In genomic region chr5:90308787-90309585, GRCh38 we compare ENCODE assay signal across 28 cellular contexts.
DNase-seq lines count a peak whose midpoint lies in the region; ATAC-seq, FAIRE-seq and TF ChIP-seq lines count a peak whose summit lies in the region.
"Had no signal": no experiment of that assay in that cellular context is flagged by ENCODE, and none has a peak within 500 bp of the region (broad histone marks: within the 10 kb centered on the region; RNA-seq: fewer than 3 reads in every experiment).

No MANE protein-coding gene starts in this region.

- intact Hi-C loops in HCT116 (cut with micrococcal nuclease) (no loop called here), K562 (cut with micrococcal nuclease) (no loop called here)

- H4K20me1 ChIP-seq in HCT116 (ENCODE audit: insufficient read depth): no peaks in the 10 kb centered on the region
- H4K20me1 ChIP-seq in K562 (replicated peaks; ENCODE audit: control insufficient read depth, insufficient read depth, low read length): no peaks in the 10 kb centered on the region

- DNase-seq in HCT116 (ENCODE audit: low read depth, low spot score): no peak
- peak; percentile 14 for DNase-seq in NCI-H226
- DNase-seq in K562 (ENCODE audit: extremely low read depth in 1 of 4, low spot score in 3 of 4): no peak
- DNase-seq in osteocyte (ENCODE audit: extremely low spot score, unreplicated experiment): no peak
- no peak for DNase-seq in activated CD8-positive, alpha-beta memory T cell treated with anti-CD3 and anti-CD28 coated beads for 24 hours
- no peak for DNase-seq in NCI-H1105 (lab: John Stamatoyannopoulos, UW)
- no peak for DNase-seq in Peyer's patch
- DNase-seq: activated CD8-positive, alpha-beta T cell treated with anti-CD3 and anti-CD28 coated beads for 36 hours; activated naive CD4-positive, alpha-beta T cell treated with anti-CD3 and anti-CD28 coated beads for 36 hours; adrenal gland; cerebellar nuclear complex; GM23248; hypothalamus; Karpas-422; NCI-H1694 treated with DMSO at 0.1 percent for 48 hours; NCI-H2171; NCI-H524; Right ventricle myocardium superior; stimulated activated naive CD4-positive, alpha-beta T cell; upper lobe of right lung had no signal

- TF ChIP-seq RAD21 in HCT116 (IDR thresholded peaks at IDR 0.05; ENCODE audit: low read depth): 0 out of 2 replicates have a peak, but pooled peaks have one; percentile 16
- TF ChIP-seq RAD21 in K562 (CRISPR knock-in tag; conservative IDR thresholded peaks at IDR 0.05 in 1 of 2, IDR thresholded peaks at IDR 0.05 in 1 of 2): peak in 1 of 2 experiments; percentile 32; a peak in 2 of 4 replicates

- H3K27ac ChIP-seq in HCT116 (ENCODE audit: low read depth, low read length): no peak overlapping the region
- no peak overlapping the region for H3K27ac ChIP-seq in K562 (ENCODE audit: extremely low read depth, low read depth, low read length)
- no peak overlapping the region for H3K27ac ChIP-seq in Peyer's patch
- H3K27ac ChIP-seq: adrenal gland, GM23248, skin epidermis, suprapubic skin, upper lobe of right lung had no signal

- H3K4me3 ChIP-seq in HCT116 (replicated peaks in 1 of 2; ENCODE audit: low read depth in 1 of 2, low read length in 2 of 2) (no peak overlapping the region), K562 (no peak overlapping the region), Peyer's patch (no peak overlapping the region)
- H3K4me3 ChIP-seq: adrenal gland, GM23248, skin epidermis, suprapubic skin, upper lobe of right lung had no signal

- TF ChIP-seq POLR2A in HCT116 (IDR thresholded peaks at IDR 0.05; ENCODE audit: borderline replicate concordance, extremely low read depth, insufficient read depth, insufficient read length) (no peak), K562 (conservative IDR thresholded peaks at IDR 0.05) (no peak), Peyer's patch (IDR thresholded peaks at IDR 0.05) (no peak)

- H3K36me3 ChIP-seq in HCT116 (ENCODE audit: control insufficient read depth in 1 of 2, insufficient read depth in 2 of 2, low read length in 2 of 2): no peaks in the 10 kb centered on the region
- H3K36me3 ChIP-seq in K562 (ENCODE audit: control insufficient read depth, insufficient read depth, low read length): no peaks in the 10 kb centered on the region
- no peaks in the 10 kb centered on the region for H3K36me3 ChIP-seq in Peyer's patch
- H3K36me3 ChIP-seq: adrenal gland, suprapubic skin, upper lobe of right lung had no signal

- no peak overlapping the region for H2AFZ ChIP-seq in HCT116 (ENCODE audit: low read depth, low read length, poor library complexity, severe bottlenecking)
- H2AFZ ChIP-seq in K562 (ENCODE audit: low read depth, low read length): no peak overlapping the region
- H2AFZ ChIP-seq: GM23248 had no signal

- no peaks in the 10 kb centered on the region for H3K27me3 Mint-ChIP-seq in osteocyte (ENCODE audit: unreplicated experiment)
- H3K27me3 Mint-ChIP-seq: activated CD8-positive, alpha-beta T cell treated with anti-CD3 and anti-CD28 coated beads for 36 hours; brain had no signal

- POLR2A ChIA-PET in HCT116 (lab: Charles Lee) (no interaction called here), K562 (lab: Yijun Ruan, JAX) (no interaction called here)

- H3K27ac Mint-ChIP-seq in osteocyte (ENCODE audit: unreplicated experiment): no peak overlapping the region
- H3K27ac Mint-ChIP-seq: activated CD8-positive, alpha-beta T cell treated with anti-CD3 and anti-CD28 coated beads for 36 hours; activated naive CD4-positive, alpha-beta T cell treated with anti-CD3 and anti-CD28 coated beads for 36 hours; CD14-positive monocyte; nephron; T-helper 2 cell treated with Interferon-gamma antibody and Interleukin-4, amounts not matched to agents 5 μg/mL and 100 μg/mL, for 36 hours had no signal

- H3K4me3 Mint-ChIP-seq in osteocyte (ENCODE audit: unreplicated experiment): no peak overlapping the region
- H3K4me3 Mint-ChIP-seq: activated CD8-positive, alpha-beta T cell treated with anti-CD3 and anti-CD28 coated beads for 36 hours; activated naive CD4-positive, alpha-beta T cell treated with anti-CD3 and anti-CD28 coated beads for 36 hours; CD14-positive monocyte; nephron; T-helper 2 cell treated with Interferon-gamma antibody and Interleukin-4, amounts not matched to agents 5 μg/mL and 100 μg/mL, for 36 hours had no signal

- ATAC-seq in HCT116: no peak
- no peak for ATAC-seq in K562
- ATAC-seq: activated CD8-positive, alpha-beta T cell treated with anti-CD3 and anti-CD28 coated beads for 36 hours; upper lobe of right lung had no signal

- in situ Hi-C loops in K562 (cut with MboI): no loop called here

- H3K27me3 ChIP-seq in HCT116 (ENCODE audit: insufficient read depth, low read length) (no peaks in the 10 kb centered on the region), K562 (ENCODE audit: control insufficient read depth in 2 of 2, insufficient read depth in 2 of 2, low read length in 2 of 2) (no peaks in the 10 kb centered on the region; a peak in 1 of 5 replicates), Peyer's patch (no peaks in the 10 kb centered on the region)
- H3K27me3 ChIP-seq: adrenal gland, suprapubic skin, upper lobe of right lung had no signal

- 0% methylated on average over 4 of the region's 4 CpGs for WGBS in K562 (ENCODE audit: insufficient coverage, low coverage, missing lambda C conversion rate)

- H3K9me3 Mint-ChIP-seq in osteocyte (ENCODE audit: unreplicated experiment): no peaks in the 10 kb centered on the region
- H3K9me3 Mint-ChIP-seq: activated CD8-positive, alpha-beta T cell treated with anti-CD3 and anti-CD28 coated beads for 36 hours; activated naive CD4-positive, alpha-beta T cell treated with anti-CD3 and anti-CD28 coated beads for 36 hours; CD14-positive monocyte; nephron; T-helper 2 cell treated with Interferon-gamma antibody and Interleukin-4, amounts not matched to agents 5 μg/mL and 100 μg/mL, for 36 hours had no signal

- no peak overlapping the region for H3K9ac ChIP-seq in HCT116 (ENCODE audit: low read length)
- H3K9ac ChIP-seq in K562 (ENCODE audit: insufficient read depth in 1 of 2, low read depth in 2 of 2, low read length in 2 of 2): no peak overlapping the region
- H3K9ac ChIP-seq: GM23248 had no signal

- no peaks in the 10 kb centered on the region for H3K4me1 ChIP-seq in HCT116 (ENCODE audit: control insufficient read depth in 1 of 2, insufficient read depth in 2 of 2, low read length in 2 of 2)
- no peaks in the 10 kb centered on the region for H3K4me1 ChIP-seq in K562 (replicated peaks in 1 of 2; ENCODE audit: control insufficient read depth in 2 of 2, insufficient read depth in 2 of 2, low read length in 2 of 2)
- no peaks in the 10 kb centered on the region for H3K4me1 ChIP-seq in Peyer's patch
- H3K4me1 ChIP-seq: adrenal gland, suprapubic skin, upper lobe of right lung had no signal

- H3K36me3 Mint-ChIP-seq in osteocyte (ENCODE audit: unreplicated experiment): no peaks in the 10 kb centered on the region
- H3K36me3 Mint-ChIP-seq: brain, CD14-positive monocyte had no signal

- BruUV-seq in HCT116 (replicated peaks; lab: Mats Ljungman, UMichigan): no TSS peak
- no TSS peak for BruUV-seq in K562 (replicated peaks; lab: Mats Ljungman, UMichigan)

- no peaks in the 10 kb centered on the region for H3K9me2 ChIP-seq in HCT116 (ENCODE audit: insufficient read depth)

- TF ChIP-seq CTCF in HCT116 (IDR thresholded peaks at IDR 0.05 in 2 of 3, conservative IDR thresholded peaks at IDR 0.05 in 1 of 3; ENCODE audit: borderline replicate concordance in 1 of 3, insufficient read depth in 1 of 3, low read depth in 2 of 3, low read length in 2 of 3): no peak
- TF ChIP-seq CTCF in K562 (IDR thresholded peaks at IDR 0.05 in 2 of 3, conservative IDR thresholded peaks at IDR 0.05 in 1 of 3; ENCODE audit: insufficient read depth in 2 of 3, low read depth in 1 of 3, low read length in 3 of 3): no peak
- TF ChIP-seq CTCF in osteocyte (IDR thresholded peaks at IDR 0.05): peak; percentile 22
- no peak for TF ChIP-seq CTCF in Peyer's patch (IDR thresholded peaks at IDR 0.05)

- H3K9me3 ChIP-seq in HCT116 (ENCODE audit: control insufficient read depth in 1 of 2, insufficient read depth in 1 of 2, low read depth in 1 of 2, low read length in 2 of 2) (no peaks in the 10 kb centered on the region), K562 (replicated peaks; ENCODE audit: control insufficient read depth, insufficient read depth, low read depth, low read length) (no peaks in the 10 kb centered on the region), Peyer's patch (no peaks in the 10 kb centered on the region)
- H3K9me3 ChIP-seq: adrenal gland, suprapubic skin, upper lobe of right lung had no signal

- no peak for FAIRE-seq in K562 (lab: Jason Lieb, UNC)
- FAIRE-seq: frontal cortex, GM19239 had no signal

- no peaks in the 10 kb centered on the region for H3K79me2 ChIP-seq in HCT116 (ENCODE audit: insufficient read depth, low read length)
- no peaks in the 10 kb centered on the region for H3K79me2 ChIP-seq in K562 (ENCODE audit: control insufficient read depth, insufficient read depth, low read length)

- no peak for TF ChIP-seq EP300 in K562 (IDR thresholded peaks at IDR 0.05; ENCODE audit: low read length)

- no peak overlapping the region for H3K4me2 ChIP-seq in HCT116 (ENCODE audit: low read length)
- no peak overlapping the region for H3K4me2 ChIP-seq in K562 (ENCODE audit: insufficient read depth, low read length)

- no peaks in the 10 kb centered on the region for H3K4me1 Mint-ChIP-seq in osteocyte (ENCODE audit: unreplicated experiment)
- H3K4me1 Mint-ChIP-seq: CD14-positive monocyte, nephron had no signal

- CTCF ChIA-PET in HCT116 (lab: Charles Lee): no interaction called here
- CTCF ChIA-PET in K562 (lab: Yijun Ruan, JAX; ENCODE audit: low intra/inter-chr PET ratio): no interaction called here

- H3K9me1 ChIP-seq in K562 (ENCODE audit: control insufficient read depth, insufficient read depth, low read length): no peaks in the 10 kb centered on the region

- RAD21 ChIA-PET in HCT116 (lab: Charles Lee; ENCODE audit: low non-redundant PET in 1 of 2, low total read pairs in 2 of 2, uncharacterized antibody in 2 of 2, unreplicated experiment in 2 of 2): no interaction called here

TF ChIP-seq in HCT116, 20 proteins besides CTCF, POLR2A, EP300 and RAD21 (continues in another document):
- TF ChIP-seq, protein P1, sequence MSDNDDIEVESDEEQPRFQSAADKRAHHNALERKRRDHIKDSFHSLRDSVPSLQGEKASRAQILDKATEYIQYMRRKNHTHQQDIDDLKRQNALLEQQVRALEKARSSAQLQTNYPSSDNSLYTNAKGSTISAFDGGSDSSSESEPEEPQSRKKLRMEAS (IDR thresholded peaks at IDR 0.05): no peak
- TF ChIP-seq, protein P2, sequence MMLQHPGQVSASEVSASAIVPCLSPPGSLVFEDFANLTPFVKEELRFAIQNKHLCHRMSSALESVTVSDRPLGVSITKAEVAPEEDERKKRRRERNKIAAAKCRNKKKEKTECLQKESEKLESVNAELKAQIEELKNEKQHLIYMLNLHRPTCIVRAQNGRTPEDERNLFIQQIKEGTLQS (IDR thresholded peaks at IDR 0.05): no peak

TF ChIP-seq in K562, 482 proteins besides CTCF, POLR2A, EP300 and RAD21 (continues in another document):
- no peak for TF ChIP-seq SMAD3 (CRISPR knock-in tag; conservative IDR thresholded peaks at IDR 0.05)
